ENCODE assay signal across 25 cellular contexts in the genomic region with DNA sequence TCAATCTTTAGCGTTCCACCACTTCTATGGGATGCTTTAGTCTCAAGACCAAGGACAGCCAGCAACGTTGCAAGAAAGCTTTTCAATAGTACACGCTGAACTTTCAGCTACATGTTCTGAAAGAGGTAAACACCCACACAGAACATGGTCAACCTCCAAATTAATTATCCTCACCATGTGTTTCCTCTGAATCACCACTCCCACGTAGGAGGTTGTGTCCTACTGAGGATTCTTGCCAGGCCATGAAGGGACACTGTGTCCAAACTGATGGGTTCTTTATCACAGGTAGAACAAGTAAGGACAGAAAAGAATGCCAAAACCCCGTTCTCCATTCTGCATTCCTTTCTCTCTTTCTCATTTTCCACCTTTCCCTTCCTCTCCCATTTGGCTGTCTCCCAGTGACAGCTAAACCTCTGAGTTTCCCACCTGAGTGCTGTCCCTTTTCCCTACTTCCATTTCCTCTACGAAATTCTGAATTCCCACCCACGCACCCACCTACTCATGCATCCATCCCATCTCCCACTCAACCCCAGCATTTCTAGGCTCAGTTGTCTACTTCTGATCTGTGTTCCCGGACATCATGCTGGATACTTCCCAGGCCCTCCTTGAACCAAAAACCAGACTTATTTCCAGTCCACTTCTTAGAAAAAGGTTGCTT. TPM values are rescaled to one million over a fixed set of nuclear protein-coding genes. Genes with fewer than 3 reads are reported as not detected.
DNase-seq lines count a peak whose midpoint lies in the region; ATAC-seq and TF ChIP-seq lines count a peak whose summit lies in the region.
"Had no signal": no experiment of that assay in that cellular context is flagged by ENCODE, and none has a peak within 500 bp of the region (broad histone marks: within the 10 kb centered on the region; RNA-seq: fewer than 3 reads in every experiment).

No MANE protein-coding gene starts in this region.

- H3K4me3 ChIP-seq in GM23248 = no peak overlapping the region
- H3K4me3 ChIP-seq in fibroblast of pulmonary artery (replicated peaks; ENCODE audit: low read depth, low read length) = no peak overlapping the region
- H3K4me3 ChIP-seq in skeletal muscle cell (ENCODE audit: low read depth, low read length) = no peak overlapping the region
- no peak overlapping the region for H3K4me3 ChIP-seq in gastroesophageal sphincter
- H3K4me3 ChIP-seq: BLaER1, right lobe of liver, tibial nerve had no signal

- peak; percentile 14 for DNase-seq in GM23248
- peak; percentile 4 for DNase-seq in fibroblast of pulmonary artery (ENCODE audit: low read depth)
- peak; percentile 58 for DNase-seq in skeletal muscle cell (ENCODE audit: low read depth)
- no peak for DNase-seq in KBM-7
- DNase-seq in NCI-H1436 (lab: John Stamatoyannopoulos, UW) = no peak
- DNase-seq: activated CD4-positive, alpha-beta T cell treated with anti-CD3 and anti-CD28 coated beads, Interleukin-2, amount 10 ng/mL, durations not matched to agents 7 days and 5 days; activated naive CD4-positive, alpha-beta T cell treated with anti-CD3 and anti-CD28 coated beads, Interleukin-2, amount 50 U/mL, for 16 hours; aorta; NCI-H1092 treated with DMSO at 0.1 percent for 48 hours; NCI-H2029; NCI-H226; NCI-H774; nephron progenitor cell; right lobe of liver; stimulated activated naive CD8-positive, alpha-beta T cell treated with anti-CD3 and anti-CD28 coated beads, Interleukin-15, amount 100 ng/mL, for 72 hours; WERI-Rb-1 had no signal

- ATAC-seq in HG03039 (IDR thresholded peaks at IDR 0.05; ENCODE audit: unreplicated experiment) = no peak
- ATAC-seq in gastroesophageal sphincter = no peak
- ATAC-seq: right lobe of liver; Right ventricle myocardium inferior; stimulated activated naive CD8-positive, alpha-beta T cell treated with anti-CD3 and anti-CD28 coated beads, Interleukin-15, amount 100 ng/mL, for 72 hours had no signal

- TF ChIP-seq EP300 in gastroesophageal sphincter (IDR thresholded peaks at IDR 0.05) = no peak

- H3K4me1 Mint-ChIP-seq in brain = no peaks in the 10 kb centered on the region
- H3K4me1 Mint-ChIP-seq: activated CD4-positive, alpha-beta T cell treated with anti-CD3 and anti-CD28 coated beads, Interleukin-2, amount 10 ng/mL, durations not matched to agents 7 days and 5 days; nephron progenitor cell; stimulated activated naive CD8-positive, alpha-beta T cell treated with anti-CD3 and anti-CD28 coated beads, Interleukin-15, amount 100 ng/mL, for 72 hours had no signal

- no peak for TF ChIP-seq CTCF in brain (conservative IDR thresholded peaks at IDR 0.05)
- TF ChIP-seq CTCF in fibroblast of pulmonary artery (IDR thresholded peaks at IDR 0.05; ENCODE audit: low read length, missing control alignments) = no peak
- no peak for TF ChIP-seq CTCF in gastroesophageal sphincter (IDR thresholded peaks at IDR 0.05)

- H3K9me2 ChIP-seq in GM23248 (ENCODE audit: insufficient read depth) = no peaks in the 10 kb centered on the region

- no peak overlapping the region for H3K9ac ChIP-seq in GM23248
- H3K9ac ChIP-seq: BLaER1, KMS-11 had no signal

- H2AFZ ChIP-seq in GM23248 = no peak overlapping the region

- H3K27me3 ChIP-seq in GM23248 (replicated peaks; ENCODE audit: insufficient read depth) (no peaks in the 10 kb centered on the region), gastroesophageal sphincter (no peaks in the 10 kb centered on the region)
- H3K27me3 ChIP-seq: right lobe of liver, tibial nerve had no signal

- H4K20me1 ChIP-seq in GM23248 (ENCODE audit: insufficient read depth) = no peaks in the 10 kb centered on the region
- H4K20me1 ChIP-seq: BLaER1 had no signal

- no peaks in the 10 kb centered on the region for H3K4me1 ChIP-seq in GM23248 (ENCODE audit: insufficient read depth)
- no peaks in the 10 kb centered on the region for H3K4me1 ChIP-seq in gastroesophageal sphincter
- H3K4me1 ChIP-seq: BLaER1, right lobe of liver, tibial nerve had no signal

- H3K27ac Mint-ChIP-seq in brain = peak overlapping the region in 3 of 5 experiments; percentile 13 to 45 (median 25)
- H3K27ac Mint-ChIP-seq: activated CD4-positive, alpha-beta T cell treated with anti-CD3 and anti-CD28 coated beads, Interleukin-2, amount 10 ng/mL, durations not matched to agents 7 days and 5 days; activated T-helper 1 cell treated with anti-CD3 and anti-CD28 coated beads, Interleukin-12 subunit alpha, Interleukin-12 subunit beta, Interleukin-2, Interleukin-4 antibody, amounts not matched to agents 30 ng/mL and 10 ng/mL and 1 ng/mL, durations not matched to agents 14 hours and 24 hours and 36 hours; nephron progenitor cell had no signal

- WGBS in GM23248 (ENCODE audit: low coverage in 1 of 2, low lambda C conversion rate in 2 of 2, missing lambda C conversion rate in 2 of 2), 2 experiments = 64 to 65% methylated on average over 8 of the region's 8 CpGs
- WGBS in gastroesophageal sphincter (ENCODE audit: low coverage in 1 of 2), 2 donors = 78 to 81% methylated on average over 7 to 8 of the region's 8 CpGs

- no peak for TF ChIP-seq POLR2A in gastroesophageal sphincter (IDR thresholded peaks at IDR 0.05)

- H3K9me3 ChIP-seq in GM23248 (ENCODE audit: low read depth) (no peaks in the 10 kb centered on the region), gastroesophageal sphincter (no peaks in the 10 kb centered on the region)
- H3K9me3 ChIP-seq: BLaER1, right lobe of liver, tibial nerve had no signal

- no peaks in the 10 kb centered on the region for H3K27me3 Mint-ChIP-seq in brain
- H3K27me3 Mint-ChIP-seq: stimulated activated naive CD8-positive, alpha-beta T cell treated with anti-CD3 and anti-CD28 coated beads, Interleukin-15, amount 100 ng/mL, for 72 hours had no signal

- H3F3A ChIP-seq in GM23248 (ENCODE audit: insufficient read depth) = no peaks in the 10 kb centered on the region

- in situ Hi-C loops in GM23248 (cut with MboI) = no loop called here
- in situ Hi-C loops in KBM-7 (cut with MboI; ENCODE audit: low pct_unique_long_range_greater_than_20kb, low sequenced_read_pairs) = no loop called here

- no peak overlapping the region for H3K4me2 ChIP-seq in GM23248 (ENCODE audit: unreplicated experiment)
- H3K4me2 ChIP-seq: BLaER1, KMS-11 had no signal

- H3K27ac ChIP-seq in GM23248 (no peak overlapping the region), gastroesophageal sphincter (no peak overlapping the region)
- H3K27ac ChIP-seq: BLaER1, epithelial cell of prostate, KMS-11, right lobe of liver, tibial nerve, WERI-Rb-1 had no signal

- H3K36me3 Mint-ChIP-seq in brain = peaks cover 30% of the 10 kb centered on the region

- H3K36me3 ChIP-seq in GM23248 (ENCODE audit: low read depth) (no peaks in the 10 kb centered on the region), gastroesophageal sphincter (no peaks in the 10 kb centered on the region)
- H3K36me3 ChIP-seq: BLaER1, right lobe of liver, tibial nerve, WERI-Rb-1 had no signal

- H3K9me3 Mint-ChIP-seq in brain = no peaks in the 10 kb centered on the region
- H3K9me3 Mint-ChIP-seq: activated CD4-positive, alpha-beta T cell treated with anti-CD3 and anti-CD28 coated beads, Interleukin-2, amount 10 ng/mL, durations not matched to agents 7 days and 5 days; activated T-helper 1 cell treated with anti-CD3 and anti-CD28 coated beads, Interleukin-12 subunit alpha, Interleukin-12 subunit beta, Interleukin-2, Interleukin-4 antibody, amounts not matched to agents 30 ng/mL and 10 ng/mL and 1 ng/mL, durations not matched to agents 14 hours and 24 hours and 36 hours; stimulated activated naive CD8-positive, alpha-beta T cell treated with anti-CD3 and anti-CD28 coated beads, Interleukin-15, amount 100 ng/mL, for 72 hours had no signal

- H3K4me3 Mint-ChIP-seq in brain = no peak overlapping the region
- H3K4me3 Mint-ChIP-seq: activated CD4-positive, alpha-beta T cell treated with anti-CD3 and anti-CD28 coated beads, Interleukin-2, amount 10 ng/mL, durations not matched to agents 7 days and 5 days; activated T-helper 1 cell treated with anti-CD3 and anti-CD28 coated beads, Interleukin-12 subunit alpha, Interleukin-12 subunit beta, Interleukin-2, Interleukin-4 antibody, amounts not matched to agents 30 ng/mL and 10 ng/mL and 1 ng/mL, durations not matched to agents 14 hours and 24 hours and 36 hours; nephron progenitor cell; stimulated activated naive CD8-positive, alpha-beta T cell treated with anti-CD3 and anti-CD28 coated beads, Interleukin-15, amount 100 ng/mL, for 72 hours had no signal

- H3K79me2 ChIP-seq in GM23248 (ENCODE audit: insufficient read depth) = no peaks in the 10 kb centered on the region

RNA-seq across cellular contexts. Expression of a gene that starts 29.0 kb away (rescaled TPM):
- 0.65 TPM in 1 of 2 replicates, not detected in the other for total RNA-seq in GM23248 (2014; rRNA removed; shearing (Covaris generic))
- polyA plus RNA-seq in GM23248 (2016; fragmentation: Nextera tagmentation; extraction: Ambion mirVana) (0.25 and 0.40 TPM in 2 replicates), brain (ENCODE audit: insufficient read depth, low read depth, low replicate concordance) (228 TPM)
- 10 to 100 TPM; 44.0 to 82.4 (median 56.1) TPM for total RNA-seq in gastroesophageal sphincter
- total RNA-seq: activated CD4-positive, alpha-beta T cell treated with anti-CD3 and anti-CD28 coated beads, Interleukin-2, amount 10 ng/mL, durations not matched to agents 7 days and 5 days; activated T-helper 1 cell treated with anti-CD3 and anti-CD28 coated beads, Interleukin-12 subunit alpha, Interleukin-12 subunit beta, Interleukin-2, Interleukin-4 antibody, amounts not matched to agents 30 ng/mL and 10 ng/mL and 1 ng/mL, durations not matched to agents 14 hours and 24 hours and 36 hours had no signal

Comparison
In these comparisons a context has a peak if more than half of its experiments do, and no peak if none do; other contexts are left out.
1. DNase-seq: peak in GM23248 (single experiment), fibroblast of pulmonary artery (single experiment) and skeletal muscle cell (single experiment); none in KBM-7 (single experiment) and NCI-H1436 (single experiment).
2. RNA of a gene that starts 29.0 kb away (total RNA-seq): 44.0 to 82.4 TPM in gastroesophageal sphincter; 0.65 TPM in GM23248; every median in the first group is over 10 times any median in the second.